Comparison of ENCODE assay signal across 1 cellular context in the genomic region with DNA sequence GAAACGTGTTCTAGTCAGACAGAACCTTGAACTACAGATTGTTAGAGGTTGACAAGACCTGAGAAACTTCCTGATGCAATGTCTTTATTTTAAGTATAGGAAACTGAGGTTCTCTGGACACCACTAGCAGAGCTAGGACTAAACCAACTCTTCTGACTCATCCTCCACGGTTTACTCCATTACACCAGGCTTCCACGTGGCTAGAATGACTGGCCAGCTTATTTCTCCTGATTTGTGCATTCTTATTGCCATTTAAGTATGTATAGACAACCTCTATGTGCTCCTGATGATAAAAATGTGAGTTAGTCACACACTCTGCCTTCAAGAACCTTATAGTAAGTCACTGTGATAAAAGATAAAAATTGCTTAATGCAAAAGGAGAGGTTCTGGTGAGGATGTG.
TF ChIP-seq lines count a peak whose summit lies in the region.

No MANE protein-coding gene starts in this region.

TF ChIP-seq in K562, 482 proteins besides CTCF, POLR2A, EP300 and RAD21 (continued from another document):
- TF ChIP-seq, protein P1, sequence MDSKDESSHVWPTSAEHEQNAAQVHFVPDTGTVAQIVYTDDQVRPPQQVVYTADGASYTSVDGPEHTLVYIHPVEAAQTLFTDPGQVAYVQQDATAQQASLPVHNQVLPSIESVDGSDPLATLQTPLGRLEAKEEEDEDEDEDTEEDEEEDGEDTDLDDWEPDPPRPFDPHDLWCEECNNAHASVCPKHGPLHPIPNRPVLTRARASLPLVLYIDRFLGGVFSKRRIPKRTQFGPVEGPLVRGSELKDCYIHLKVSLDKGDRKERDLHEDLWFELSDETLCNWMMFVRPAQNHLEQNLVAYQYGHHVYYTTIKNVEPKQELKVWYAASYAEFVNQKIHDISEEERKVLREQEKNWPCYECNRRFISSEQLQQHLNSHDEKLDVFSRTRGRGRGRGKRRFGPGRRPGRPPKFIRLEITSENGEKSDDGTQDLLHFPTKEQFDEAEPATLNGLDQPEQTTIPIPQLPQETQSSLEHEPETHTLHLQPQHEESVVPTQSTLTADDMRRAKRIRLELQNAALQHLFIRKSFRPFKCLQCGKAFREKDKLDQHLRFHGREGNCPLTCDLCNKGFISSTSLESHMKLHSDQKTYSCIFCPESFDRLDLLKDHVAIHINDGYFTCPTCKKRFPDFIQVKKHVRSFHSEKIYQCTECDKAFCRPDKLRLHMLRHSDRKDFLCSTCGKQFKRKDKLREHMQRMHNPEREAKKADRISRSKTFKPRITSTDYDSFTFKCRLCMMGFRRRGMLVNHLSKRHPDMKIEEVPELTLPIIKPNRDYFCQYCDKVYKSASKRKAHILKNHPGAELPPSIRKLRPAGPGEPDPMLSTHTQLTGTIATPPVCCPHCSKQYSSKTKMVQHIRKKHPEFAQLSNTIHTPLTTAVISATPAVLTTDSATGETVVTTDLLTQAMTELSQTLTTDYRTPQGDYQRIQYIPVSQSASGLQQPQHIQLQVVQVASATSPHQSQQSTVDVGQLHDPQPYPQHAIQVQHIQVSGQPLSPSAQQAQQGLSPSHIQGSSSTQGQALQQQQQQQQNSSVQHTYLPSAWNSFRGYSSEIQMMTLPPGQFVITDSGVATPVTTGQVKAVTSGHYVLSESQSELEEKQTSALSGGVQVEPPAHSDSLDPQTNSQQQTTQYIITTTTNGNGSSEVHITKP (IDR thresholded peaks at IDR 0.05; ENCODE audit: partially characterized antibody), result peak; percentile 60
- no peak for TF ChIP-seq YY1 (IDR thresholded peaks at IDR 0.05; ENCODE audit: borderline replicate concordance in 1 of 3, control insufficient read depth in 1 of 3, extremely low read depth in 1 of 3, insufficient read depth in 3 of 3, insufficient read length in 1 of 3, insufficient replicate concordance in 2 of 3, low read depth in 1 of 3, low read length in 2 of 3)
